In the genomic region with DNA sequence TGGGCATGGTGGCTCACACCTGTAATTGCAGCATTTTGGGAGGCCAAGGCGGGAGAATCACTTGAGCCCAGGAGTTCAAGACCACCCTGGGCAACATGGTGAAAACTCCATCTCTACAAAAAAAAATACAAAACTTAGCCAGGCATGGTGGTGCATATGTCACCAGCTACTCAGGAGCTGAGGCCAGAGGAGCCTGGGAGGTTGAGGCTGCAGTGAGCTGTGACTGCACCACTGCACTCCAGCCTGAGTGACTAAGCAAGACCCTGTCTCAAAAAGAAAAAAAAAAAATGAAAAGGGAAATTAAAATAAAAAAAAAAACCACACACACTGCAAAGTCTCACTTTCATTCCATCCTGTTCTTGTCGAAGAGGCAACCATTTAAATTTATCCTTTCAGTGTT, we compare ENCODE assay signal across 30 cellular contexts.
"Had no signal": no experiment of that assay in that cellular context is flagged by ENCODE, and none has a peak within 500 bp of the region (broad histone marks: within the 10 kb centered on the region; RNA-seq: fewer than 3 reads in every experiment).

No MANE protein-coding gene starts in this region.

- H3K4me3 ChIP-seq: cardiac muscle cell, SJCRH30, SK-N-MC had no signal

- H3K27me3 ChIP-seq: brain microvascular endothelial cell, cardiac muscle cell, SJCRH30 had no signal

- DNase-seq: activated CD4-positive, alpha-beta memory T cell treated with anti-CD3 and anti-CD28 coated beads for 36 hours; activated CD4-positive, alpha-beta T cell treated with anti-CD3 and anti-CD28 coated beads for 4 hours; activated CD4-positive, alpha-beta T cell treated with anti-CD3 and anti-CD28 coated beads, Interleukin-2, amount 50 U/mL, for 1 hour; activated CD4-positive, CD25-positive, alpha-beta regulatory T cell treated with anti-CD3 and anti-CD28 coated beads, Interleukin-2, amount 50 U/mL, for 72 hours; activated effector memory CD4-positive, alpha-beta T cell treated with anti-CD3 and anti-CD28 coated beads, Interleukin-2, amount 50 U/mL, for 16 hours; activated naive CD4-positive, alpha-beta T cell; activated naive CD4-positive, alpha-beta T cell treated with anti-CD3 and anti-CD28 coated beads, Interleukin-2, amount 50 U/mL, for 16 hours; activated naive CD8-positive, alpha-beta T cell treated with anti-CD3 and anti-CD28 coated beads for 36 hours; activated T-cell treated with anti-CD3 and anti-CD28 coated beads, Interleukin-2, amount 50 U/mL, for 1 hour; activated T-cell treated with anti-CD3 and anti-CD28 coated beads, Interleukin-2, amount 50 U/mL, for 72 hours; amniotic stem cell; aorta; brain microvascular endothelial cell; NCI-H1092 treated with DMSO at 0.1 percent for 48 hours; NCI-H1417; NCI-H146; NCI-H187; NCI-H2029 treated with DMSO at 0.1 percent for 48 hours; NCI-H2107; NCI-H2171; NCI-H510A; NCI-H526; NCI-H748 treated with DMSO at 0.1 percent for 48 hours; NK-92 treated with Interleukin-12 subunit alpha and Interleukin-12 subunit beta, amount 100 ng/mL, for 24 hours; OCI-M1; Right ventricle myocardium superior; SJCRH30 had no signal

- H3K36me3 ChIP-seq: brain microvascular endothelial cell, cardiac muscle cell, SJCRH30 had no signal

- H3K9ac ChIP-seq: KMS-11 had no signal

- H3K4me2 ChIP-seq: KMS-11 had no signal

- H3K4me1 ChIP-seq: SJCRH30 had no signal

- H3K27ac ChIP-seq: brain microvascular endothelial cell, cardiac muscle cell, KMS-11, SJCRH30 had no signal
